1 cellular context compared by ENCODE assay signal in genomic region chr5:14868771-14869170, GRCh38.
TF ChIP-seq lines count a peak whose summit lies in the region.

No MANE protein-coding gene starts in this region.

TF ChIP-seq in HepG2, 621 proteins besides CTCF, POLR2A, EP300 and RAD21 (continued from another document):
- TF ChIP-seq, protein P1, sequence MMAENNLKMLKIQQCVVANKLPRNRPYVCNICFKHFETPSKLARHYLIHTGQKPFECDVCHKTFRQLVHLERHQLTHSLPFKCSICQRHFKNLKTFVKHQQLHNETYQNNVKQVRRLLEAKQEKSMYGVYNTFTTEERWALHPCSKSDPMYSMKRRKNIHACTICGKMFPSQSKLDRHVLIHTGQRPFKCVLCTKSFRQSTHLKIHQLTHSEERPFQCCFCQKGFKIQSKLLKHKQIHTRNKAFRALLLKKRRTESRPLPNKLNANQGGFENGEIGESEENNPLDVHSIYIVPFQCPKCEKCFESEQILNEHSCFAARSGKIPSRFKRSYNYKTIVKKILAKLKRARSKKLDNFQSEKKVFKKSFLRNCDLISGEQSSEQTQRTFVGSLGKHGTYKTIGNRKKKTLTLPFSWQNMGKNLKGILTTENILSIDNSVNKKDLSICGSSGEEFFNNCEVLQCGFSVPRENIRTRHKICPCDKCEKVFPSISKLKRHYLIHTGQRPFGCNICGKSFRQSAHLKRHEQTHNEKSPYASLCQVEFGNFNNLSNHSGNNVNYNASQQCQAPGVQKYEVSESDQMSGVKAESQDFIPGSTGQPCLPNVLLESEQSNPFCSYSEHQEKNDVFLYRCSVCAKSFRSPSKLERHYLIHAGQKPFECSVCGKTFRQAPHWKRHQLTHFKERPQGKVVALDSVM (CRISPR knock-in tag; IDR thresholded peaks at IDR 0.05) = peak; percentile 48; the same call in 1 of the 2 replicates
TF ChIP-seq in HepG2: peak in this region for 1.
